ENCODE assay signal across 15 cellular contexts in genomic region chr4:149311076-149311475, GRCh38.
"Had no signal": no experiment of that assay in that cellular context is flagged by ENCODE, and none has a peak within 500 bp of the region (broad histone marks: within the 10 kb centered on the region; RNA-seq: fewer than 3 reads in every experiment).

No MANE protein-coding gene starts in this region.

- H3K27me3 ChIP-seq: brain microvascular endothelial cell, dorsolateral prefrontal cortex, esophagus squamous epithelium, gastrocnemius medialis, ovary, testis had no signal

- H3K4me3 ChIP-seq: dorsolateral prefrontal cortex, esophagus squamous epithelium, gastrocnemius medialis, left ventricle myocardium inferior, ovary, testis had no signal

- H3K9me3 ChIP-seq: esophagus squamous epithelium, gastrocnemius medialis, left ventricle myocardium inferior, ovary, testis had no signal

- ATAC-seq: activated T-cell treated with anti-CD3 and anti-CD28 coated beads, Interleukin-2, amount 50 U/mL, for 4 hours; gastrocnemius medialis had no signal

- DNase-seq: activated CD4-positive, alpha-beta memory T cell treated with anti-CD3 and anti-CD28 coated beads for 36 hours; activated CD4-positive, alpha-beta T cell treated with anti-CD3 and anti-CD28 coated beads for 1 hour; activated effector memory CD4-positive, alpha-beta T cell treated with anti-CD3 and anti-CD28 coated beads, Interleukin-2, amount 50 U/mL, for 16 hours; activated T-cell treated with anti-CD3 and anti-CD28 coated beads, Interleukin-2, amount 50 U/mL, for 4 hours; amygdala; brain microvascular endothelial cell; dorsolateral prefrontal cortex; esophagus squamous epithelium; gastrocnemius medialis; left ventricle myocardium inferior; mesendoderm; ovary; stimulated activated CD4-positive, alpha-beta T cell treated with anti-CD3 and anti-CD28 coated beads, Interleukin-4, amount 100 ng/mL, for 1 hour; stimulated activated CD8-positive, alpha-beta memory T cell treated with anti-CD3 and anti-CD28 coated beads, Interleukin-4, amount 100 ng/mL, for 48 hours; testis had no signal

- H3K4me1 ChIP-seq: esophagus squamous epithelium, gastrocnemius medialis, left ventricle myocardium inferior, testis had no signal

- H3K36me3 ChIP-seq: brain microvascular endothelial cell, esophagus squamous epithelium, gastrocnemius medialis, left ventricle myocardium inferior, ovary had no signal
